In the genomic region with DNA sequence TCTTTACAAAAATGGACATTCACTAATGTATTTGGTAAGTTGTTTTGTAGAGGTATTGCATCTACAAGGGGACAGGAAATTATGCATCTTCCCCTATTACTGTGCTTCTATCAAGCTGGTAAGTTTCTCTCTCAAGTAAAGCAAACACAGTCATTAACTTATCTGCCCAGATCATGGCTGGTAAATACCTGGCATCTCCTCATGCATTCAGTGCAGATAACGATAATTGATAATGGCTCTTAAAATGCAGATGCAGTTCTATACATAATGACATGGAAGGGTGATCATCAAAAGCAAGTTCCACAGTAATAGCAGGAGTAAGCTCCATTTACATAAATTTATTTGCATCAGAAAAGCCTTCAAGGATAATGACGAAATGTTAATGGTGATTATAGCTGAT, we compare ENCODE assay signal across 24 cellular contexts.
"Had no signal": no experiment of that assay in that cellular context is flagged by ENCODE, and none has a peak within 500 bp of the region (broad histone marks: within the 10 kb centered on the region; RNA-seq: fewer than 3 reads in every experiment).

No MANE protein-coding gene starts in this region.

- H3K36me3 ChIP-seq: cardiac muscle cell, colonic mucosa, ovary, right lobe of liver, uterus had no signal

- DNase-seq: activated CD4-positive, alpha-beta T cell treated with anti-CD3 and anti-CD28 coated beads for 4 hours; activated CD4-positive, alpha-beta T cell treated with anti-CD3 and anti-CD28 coated beads, Interleukin-2, amount 50 U/mL, for 4 hours; activated CD8-positive, alpha-beta memory T cell treated with anti-CD3 and anti-CD28 coated beads for 24 hours; activated effector memory CD4-positive, alpha-beta T cell treated with Interleukin-2 at 50 U/mL for 16 hours; activated naive CD4-positive, alpha-beta T cell treated with Interleukin-2 at 50 U/mL for 16 hours; body of pancreas; cerebellar nuclear complex; colonic mucosa; effector CD8-positive, alpha-beta T cell; islet precursor cell; left colon; mammary epithelial cell; naive B cell; nephron progenitor cell; ovary; right lobe of liver; stimulated activated CD4-positive, alpha-beta T cell treated with anti-CD3 and anti-CD28 coated beads, Interleukin-12 subunit alpha, Interleukin-12 subunit beta, amount 100 ng/mL, for 4 hours; stimulated activated CD4-positive, alpha-beta T cell treated with anti-CD3 and anti-CD28 coated beads, Interleukin-4, amount 100 ng/mL, for 24 hours; stimulated activated CD8-positive, alpha-beta memory T cell treated with anti-CD3 and anti-CD28 coated beads, Interleukin-4, amount 100 ng/mL, for 48 hours; stimulated activated naive CD8-positive, alpha-beta T cell treated with anti-CD3 and anti-CD28 coated beads, Interleukin-15, amount 100 ng/mL, for 72 hours; uterus had no signal

- H3K27me3 ChIP-seq: body of pancreas, cardiac muscle cell, colonic mucosa, hepatocyte, ovary, right lobe of liver, uterus had no signal

- H3K4me1 ChIP-seq: body of pancreas, colonic mucosa, right lobe of liver, uterus had no signal

- ATAC-seq: body of pancreas; right lobe of liver; stimulated activated memory B cell treated with anti-CD40 and anti-IgM and Interleukin-4, amounts not matched to agents 10 μg/mL and 1 μg/mL and 100 μg/mL, for 72 hours; stimulated activated naive CD8-positive, alpha-beta T cell treated with anti-CD3 and anti-CD28 coated beads, Interleukin-15, amount 100 ng/mL, for 72 hours had no signal

- H3K4me2 ChIP-seq: hepatocyte had no signal

- H3K27ac ChIP-seq: body of pancreas, cardiac muscle cell, colonic mucosa, hepatocyte, ovary, right lobe of liver, uterus had no signal

- H3K4me3 ChIP-seq: body of pancreas, cardiac muscle cell, colonic mucosa, hepatocyte, ovary, right lobe of liver, uterus had no signal
